In genomic region chr11:65611758-65612603, GRCh38 we compare ENCODE assay signal across 10 cellular contexts. TPM values are rescaled to one million over a fixed set of nuclear protein-coding genes. Genes with fewer than 3 reads are reported as not detected.
DNase-seq lines count a peak whose midpoint lies in the region; ATAC-seq and TF ChIP-seq lines count a peak whose summit lies in the region.
"Had no signal": no experiment of that assay in that cellular context is flagged by ENCODE, and none has a peak within 500 bp of the region (broad histone marks: within the 10 kb centered on the region; RNA-seq: fewer than 3 reads in every experiment).

No MANE protein-coding gene starts in this region.

- peak overlapping the region; percentile 93 to 99 (median 97) for H3K27ac ChIP-seq in heart left ventricle
- H3K27ac ChIP-seq in breast epithelium, result peak overlapping the region; percentile 42 to 97
- no peak overlapping the region for H3K27ac ChIP-seq in urinary bladder (ENCODE audit: low read depth)

- intact Hi-C loops in heart left ventricle (cut with DNase I) (loop anchor here in 6 of 10 donors (2.0 to 10.0 kb wide), 5 partner anchors 35 to 163 kb away; partner anchors contain the start of genes EHBP1L1 (in 3 of the 6), FAM89B (in 2 of the 6), KAT5 (in 1 of the 6) and ZNRD2 (in 1 of the 6)), left ventricle myocardium superior (cut with micrococcal nuclease) (no loop called here), breast epithelium (cut with DNase I; ENCODE audit: low total_unique reads) (loop anchor here (5.0 kb wide), 1 partner anchor 35 kb away; the partner anchor contains the start of gene EHBP1L1), left colon (cut with DNase I, micrococcal nuclease) (no loop called here)

- H3K4me3 Mint-ChIP-seq in mesothelial cell of epicardium, result peak overlapping the region; percentile 87

- DNase-seq in heart left ventricle (no peak), left ventricle myocardium superior (no peak), breast epithelium (ENCODE audit: low spot score in 2 of 2) (no peak), mesothelial cell of epicardium (ENCODE audit: low spot score in 2 of 2, unreplicated experiment in 2 of 2) (no peak), left colon (no peak), SKM-1 treated with dmso at 0.1 percent for 144 hours (lab: John Stamatoyannopoulos, UW; ENCODE audit: unreplicated experiment) (no peak)
- DNase-seq: DMS79 treated with DMSO at 0.1 percent for 48 hours; stimulated activated naive CD4-positive, alpha-beta T cell treated with Interleukin-2 at 50 U/mL for 16 hours had no signal

- TF ChIP-seq CTCF in heart left ventricle (IDR thresholded peaks at IDR 0.05) (no peak), breast epithelium (IDR thresholded peaks at IDR 0.05) (no peak), mesothelial cell of epicardium (IDR thresholded peaks at IDR 0.05; ENCODE audit: unreplicated experiment) (no peak)

- TF ChIP-seq POLR2A in heart left ventricle (IDR thresholded peaks at IDR 0.05) (no peak), breast epithelium (IDR thresholded peaks at IDR 0.05) (no peak)

- H3K4me1 Mint-ChIP-seq in mesothelial cell of epicardium, result peaks cover 26% of the 10 kb centered on the region

- H3K4me3 ChIP-seq in heart left ventricle (peak overlapping the region; percentile 64 to 100 (median 96)), breast epithelium (peak overlapping the region; percentile 95 to 97 (median 97)), urinary bladder (ENCODE audit: low read depth, low read length) (peak overlapping the region; percentile 10)

- H3K36me3 ChIP-seq in heart left ventricle (peaks cover 0 to 53% (median 33%) of the 10 kb centered on the region in 9 donors), breast epithelium (no peaks in the 10 kb centered on the region), urinary bladder (ENCODE audit: insufficient read depth) (no peaks in the 10 kb centered on the region)

- H3K36me3 Mint-ChIP-seq in mesothelial cell of epicardium, result peaks cover 8% of the 10 kb centered on the region

- no peaks in the 10 kb centered on the region for H3K9me3 Mint-ChIP-seq in mesothelial cell of epicardium

- H3K9me3 ChIP-seq in heart left ventricle (no peaks in the 10 kb centered on the region), breast epithelium (no peaks in the 10 kb centered on the region)

- peak overlapping the region; percentile 85 for H3K27ac Mint-ChIP-seq in mesothelial cell of epicardium

- no peaks in the 10 kb centered on the region for H3K27me3 Mint-ChIP-seq in mesothelial cell of epicardium (ENCODE audit: low read depth)

- 42 to 59% (median 53%) methylated on average over 12 of the region's 12 CpGs for WGBS in heart left ventricle, 4 donors
- WGBS in urinary bladder, result 66% methylated on average over 12 of the region's 12 CpGs

- H3K4me1 ChIP-seq in heart left ventricle, result peaks cover 9 to 86% (median 57%) of the 10 kb centered on the region in 12 donors
- H3K4me1 ChIP-seq in breast epithelium, result peaks cover 12 to 31% of the 10 kb centered on the region in 2 donors
- peaks cover 1% of the 10 kb centered on the region for H3K4me1 ChIP-seq in urinary bladder (ENCODE audit: insufficient read depth)

- ATAC-seq in heart left ventricle, result no peak
- no peak for ATAC-seq in left ventricle myocardium superior
- ATAC-seq in left colon, result no peak
- ATAC-seq in GM19035 (IDR thresholded peaks at IDR 0.05; ENCODE audit: unreplicated experiment), result no peak

- no peaks in the 10 kb centered on the region for H3K27me3 ChIP-seq in heart left ventricle
- no peaks in the 10 kb centered on the region for H3K27me3 ChIP-seq in breast epithelium

RNA-seq across cellular contexts. Expression of gene MAP3K11, which starts 2.0 kb away (rescaled TPM):
- total RNA-seq in heart left ventricle (10 to 100 TPM; 26.2 to 68.6 (median 31.4) TPM), left ventricle myocardium superior (39.0 TPM), breast epithelium (10 to 100 TPM; 30.4 to 39.0 (median 36.7) TPM), mesothelial cell of epicardium (46.8 to 52.0 TPM (median 47.5 TPM) in 3 replicates), urinary bladder (20.6 TPM), left colon (100 to 1,000 TPM in 1 of 2 donors, 10 to 100 TPM in 1; 94.7 to 101 TPM)
- polyA plus RNA-seq in heart left ventricle (10 to 100 TPM; 29.4 to 39.3 TPM), urinary bladder (39.7 TPM)

RNA-seq across cellular contexts. Expression of gene PCNX3, which starts 3.6 kb away (rescaled TPM):
- total RNA-seq in heart left ventricle (10 to 100 TPM in 8 of 9 donors, 1 to 10 TPM in 1; 9.5 to 23.4 (median 15.4) TPM), left ventricle myocardium superior (11.8 TPM), breast epithelium (10 to 100 TPM; 13.4 to 21.0 (median 20.1) TPM), mesothelial cell of epicardium (59.0 to 61.8 TPM (median 61.3 TPM) in 3 replicates), urinary bladder (8.3 TPM), left colon (10 to 100 TPM; 47.8 to 56.0 TPM)
- polyA plus RNA-seq in heart left ventricle (10 to 100 TPM in 1 of 2 donors, 1 to 10 TPM in 1; 7.1 to 14.0 TPM), urinary bladder (25.3 TPM)

RNA-seq across cellular contexts. Expression of gene KCNK7, which starts 16.4 kb away (rescaled TPM):
- under 1 TPM in 7 of 9 donors, not detected in 2; 0.18 to 0.75 (median 0.41) TPM for total RNA-seq in heart left ventricle
- polyA plus RNA-seq in heart left ventricle, result 1 to 10 TPM in 1 of 2 donors, under 1 TPM in 1; 0.42 to 1.6 TPM
- total RNA-seq in left ventricle myocardium superior, result 0.94 TPM
- 1 to 10 TPM in 1 of 3 donors, under 1 TPM in 2; 0.33 to 2.2 (median 0.80) TPM for total RNA-seq in breast epithelium
- 0.95 to 2.4 TPM (median 1.7 TPM) in 3 replicates for total RNA-seq in mesothelial cell of epicardium
- 0.63 TPM for total RNA-seq in urinary bladder
- 1.2 TPM for polyA plus RNA-seq in urinary bladder
- 1 to 10 TPM in 1 of 2 donors, under 1 TPM in 1; 0.40 to 1.3 TPM for total RNA-seq in left colon

RNA-seq across cellular contexts. Expression of gene SIPA1, which starts 25.9 kb away (rescaled TPM):
- total RNA-seq in heart left ventricle (10 to 100 TPM; 17.0 to 63.3 (median 21.6) TPM), left ventricle myocardium superior (32.0 TPM), breast epithelium (10 to 100 TPM; 18.2 to 27.9 (median 25.5) TPM), mesothelial cell of epicardium (37.1 to 42.9 TPM (median 37.5 TPM) in 3 replicates), urinary bladder (16.0 TPM), left colon (10 to 100 TPM; 25.5 to 34.3 TPM)
- polyA plus RNA-seq in heart left ventricle (10 to 100 TPM; 26.5 to 35.5 TPM), urinary bladder (54.0 TPM)

RNA-seq across cellular contexts. Expression of gene EHBP1L1, which starts 36.1 kb away (rescaled TPM):
- total RNA-seq in heart left ventricle (100 to 1,000 TPM in 3 of 9 donors, 10 to 100 TPM in 6; 37.4 to 144 (median 80.9) TPM), left ventricle myocardium superior (57.3 TPM), breast epithelium (10 to 100 TPM; 28.0 to 68.8 (median 33.4) TPM), mesothelial cell of epicardium (30.4 to 35.2 TPM (median 33.8 TPM) in 3 replicates), urinary bladder (45.9 TPM), left colon (10 to 100 TPM; 78.7 to 89.7 TPM)
- polyA plus RNA-seq in heart left ventricle (10 to 100 TPM; 52.3 to 71.4 TPM), urinary bladder (178 TPM)

Comparison
In these comparisons a context has a peak if more than half of its experiments do, and no peak if none do; other contexts are left out.
1. intact Hi-C loops: an anchor here in heart left ventricle (2.0 to 10.0 kb wide) and breast epithelium (5.0 kb wide); none called in left ventricle myocardium superior and left colon.
2. H3K4me3 ChIP-seq: peak in every context shown above with its lines; median percentile 97 in breast epithelium; 96 in heart left ventricle; 10 in urinary bladder.